ENCODE assay signal across 6 cellular contexts in the genomic region with DNA sequence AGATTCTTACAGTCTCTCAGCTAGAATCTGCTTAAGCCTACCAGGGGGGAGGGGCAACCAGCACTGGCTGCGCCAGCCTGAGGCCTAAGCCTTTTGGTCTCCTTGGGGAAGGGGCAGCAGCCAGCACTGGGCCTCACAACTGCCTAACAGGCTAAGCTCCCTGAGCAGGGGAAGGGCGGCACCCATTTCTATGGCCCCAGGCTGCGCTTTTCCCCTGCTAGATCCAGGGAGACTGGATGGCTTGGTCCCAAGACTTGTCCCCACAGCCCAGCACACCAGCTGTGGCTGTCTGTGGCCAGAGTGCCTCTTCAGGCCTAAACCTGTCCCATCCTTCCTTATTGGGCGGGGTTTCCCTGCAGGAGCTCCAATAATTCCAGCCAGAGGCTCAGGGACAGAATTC.
"Had no signal": no experiment of that assay in that cellular context is flagged by ENCODE, and none has a peak within 500 bp of the region (broad histone marks: within the 10 kb centered on the region; RNA-seq: fewer than 3 reads in every experiment).

No MANE protein-coding gene starts in this region.

- H3K4me3 ChIP-seq: K562 had no signal

- DNase-seq: GOT3, H9, HCEC 1CT, IMR-90 had no signal

- FAIRE-seq: HTR-8/SVneo, K562 had no signal

- H3K27ac Mint-ChIP-seq: H9 had no signal

- ATAC-seq: K562 had no signal

- H3K4me3 Mint-ChIP-seq: H9 had no signal

- H3K4me1 Mint-ChIP-seq: H9 had no signal
